24 cellular contexts compared by ENCODE assay signal in genomic region chr1:223386013-223386412, GRCh38.
"Had no signal": no experiment of that assay in that cellular context is flagged by ENCODE, and none has a peak within 500 bp of the region (broad histone marks: within the 10 kb centered on the region; RNA-seq: fewer than 3 reads in every experiment).

No MANE protein-coding gene starts in this region.

- H3K9me3 ChIP-seq: stomach, suprapubic skin, testis, thoracic aorta, thyroid gland, tibial artery, tibial nerve, transverse colon, upper lobe of left lung, upper lobe of right lung, uterus, vagina had no signal

- H3K27ac ChIP-seq: stomach, suprapubic skin, testis, thoracic aorta, thyroid gland, tibial artery, tibial nerve, transverse colon, upper lobe of left lung, upper lobe of right lung, uterus, vagina had no signal

- H3K4me1 ChIP-seq: stomach, suprapubic skin, testis, thyroid gland, tibial artery, tibial nerve, transverse colon, upper lobe of left lung, upper lobe of right lung, uterus, vagina had no signal

- H3K4me3 ChIP-seq: stomach, suprapubic skin, testis, thoracic aorta, thyroid gland, tibial artery, tibial nerve, transverse colon, upper lobe of left lung, upper lobe of right lung, uterus, vagina had no signal

- H3K36me3 ChIP-seq: stomach, suprapubic skin, thoracic aorta, thyroid gland, tibial artery, tibial nerve, transverse colon, upper lobe of left lung, upper lobe of right lung, uterus, vagina had no signal

- DNase-seq: stimulated activated CD4-positive, alpha-beta T cell treated with anti-CD3 and anti-CD28 coated beads, Interleukin-2, amount 100 ng/mL, for 48 hours; stimulated activated CD4-positive, alpha-beta T cell treated with anti-CD3 and anti-CD28 coated beads, Interleukin-4, amount 100 ng/mL, for 1 hour; stimulated activated CD4-positive, alpha-beta T cell treated with anti-CD3 and anti-CD28 coated beads, Interleukin-4, amount 100 ng/mL, for 24 hours; stimulated activated CD4-positive, alpha-beta T cell treated with anti-CD3 and anti-CD28 coated beads, Interleukin-4, amount 100 ng/mL, for 4 hours; stimulated activated CD8-positive, alpha-beta memory T cell treated with anti-CD3 and anti-CD28 coated beads, Interleukin-4, amount 100 ng/mL, for 48 hours; stimulated activated naive B cell treated with anti-CD40 and anti-IgM and Interleukin-4, amounts not matched to agents 10 μg/mL and 1 μg/mL and 100 μg/mL, for 72 hours; stimulated activated naive CD4-positive, alpha-beta T cell; stimulated activated naive CD4-positive, alpha-beta T cell treated with Interleukin-2 at 50 U/mL for 16 hours; stimulated activated naive CD8-positive, alpha-beta T cell treated with anti-CD3 and anti-CD28 coated beads, Interleukin-15, amount 100 ng/mL, for 72 hours; stimulated activated naive CD8-positive, alpha-beta T cell treated with anti-CD3 and anti-CD28 coated beads, Interleukin-15, Interleukin-2, amounts not matched to agents 100 U/mL and 50 U/mL, for 24 hours; stomach; substantia nigra; testis; thyroid gland; tibial artery; transverse colon; trophoblast cell; upper lobe of right lung; uterus had no signal
